In the genomic region with DNA sequence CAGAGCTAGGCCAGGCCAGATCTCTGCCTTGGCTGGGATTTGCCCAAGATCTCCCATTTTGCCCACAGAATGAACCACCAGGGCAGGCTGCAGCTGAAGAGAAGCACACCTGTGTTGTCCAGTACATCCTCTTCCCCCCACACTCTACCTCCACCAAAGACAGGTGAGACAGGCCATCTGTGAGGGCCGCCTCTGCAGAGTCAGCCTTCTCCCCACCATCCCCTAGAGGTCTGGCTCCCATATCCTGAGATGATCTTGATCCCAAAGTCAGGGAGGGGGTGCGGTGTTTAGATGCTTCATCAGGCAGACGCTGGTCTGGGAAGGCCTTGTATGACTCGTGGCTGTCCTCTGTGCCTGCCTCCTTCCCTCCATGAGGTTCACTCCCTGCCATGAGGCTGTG, we compare ENCODE assay signal across 24 cellular contexts.
"Had no signal": no experiment of that assay in that cellular context is flagged by ENCODE, and none has a peak within 500 bp of the region (broad histone marks: within the 10 kb centered on the region; RNA-seq: fewer than 3 reads in every experiment).

No MANE protein-coding gene starts in this region.

- H3K36me3 Mint-ChIP-seq: activated naive CD8-positive, alpha-beta T cell had no signal

- H3K4me1 Mint-ChIP-seq: brain had no signal

- H3K9me3 Mint-ChIP-seq: activated CD4-positive, alpha-beta memory T cell treated with anti-CD3 and anti-CD28 coated beads for 36 hours; activated CD4-positive, alpha-beta T cell treated with anti-CD3 and anti-CD28 coated beads, Interleukin-2, amount 10 ng/mL, durations not matched to agents 7 days and 5 days; activated naive CD4-positive, alpha-beta T cell treated with anti-CD3 and anti-CD28 coated beads for 36 hours; activated T-helper 17 cell treated with anti-CD3 and anti-CD28 coated beads, Interleukin-2, amount 50 U/mL, for 72 hours; brain; central memory CD8-positive, alpha-beta T cell had no signal

- H3K4me1 ChIP-seq: Peyer's patch had no signal

- H3K27me3 Mint-ChIP-seq: activated CD4-positive, alpha-beta memory T cell treated with anti-CD3 and anti-CD28 coated beads for 36 hours; activated CD4-positive, alpha-beta T cell treated with anti-CD3 and anti-CD28 coated beads, Interleukin-2, amount 10 ng/mL, durations not matched to agents 7 days and 5 days; activated naive CD8-positive, alpha-beta T cell; activated T-helper 17 cell treated with anti-CD3 and anti-CD28 coated beads, Interleukin-2, amount 50 U/mL, for 72 hours; brain; central memory CD8-positive, alpha-beta T cell; T-helper 17 cell had no signal

- ATAC-seq: activated T-helper 17 cell treated with anti-CD3 and anti-CD28 coated beads, Interleukin-2, amount 50 U/mL, for 72 hours; T-helper 17 cell had no signal

- H3K27ac Mint-ChIP-seq: activated CD4-positive, alpha-beta memory T cell treated with anti-CD3 and anti-CD28 coated beads for 36 hours; activated naive CD4-positive, alpha-beta T cell treated with anti-CD3 and anti-CD28 coated beads for 36 hours; activated naive CD8-positive, alpha-beta T cell; activated T-helper 17 cell treated with anti-CD3 and anti-CD28 coated beads, Interleukin-2, amount 50 U/mL, for 72 hours; brain; T-helper 17 cell had no signal

- DNase-seq: activated CD4-positive, alpha-beta memory T cell treated with anti-CD3 and anti-CD28 coated beads for 36 hours; activated CD4-positive, alpha-beta T cell treated with anti-CD3 and anti-CD28 coated beads, Interleukin-2, amount 10 ng/mL, durations not matched to agents 7 days and 5 days; activated CD4-positive, CD25-positive, alpha-beta regulatory T cell; activated CD8-positive, alpha-beta memory T cell treated with anti-CD3 and anti-CD28 coated beads for 24 hours; activated gamma-delta T cell; activated naive CD4-positive, alpha-beta T cell treated with anti-CD3 and anti-CD28 coated beads for 36 hours; amygdala; Kasumi-1; NCI-H1092 treated with DMSO at 0.1 percent for 48 hours; NCI-H1436; NCI-H1694 treated with DMSO at 0.1 percent for 48 hours; NCI-H2029 treated with DMSO at 0.1 percent for 48 hours; NCI-H510A treated with DMSO at 0.1 percent for 48 hours; NCI-H69; NK-92 treated with Interleukin-12 subunit alpha and Interleukin-12 subunit beta, amount 100 ng/mL, for 24 hours; OCI-M1; Peyer's patch; SHP77 treated with DMSO at 0.1 percent for 48 hours; T-helper 17 cell; T-helper 9 cell had no signal

- H3K4me3 Mint-ChIP-seq: activated CD4-positive, alpha-beta memory T cell treated with anti-CD3 and anti-CD28 coated beads for 36 hours; activated CD4-positive, alpha-beta T cell treated with anti-CD3 and anti-CD28 coated beads, Interleukin-2, amount 10 ng/mL, durations not matched to agents 7 days and 5 days; activated naive CD4-positive, alpha-beta T cell treated with anti-CD3 and anti-CD28 coated beads for 36 hours; activated naive CD8-positive, alpha-beta T cell; activated T-helper 17 cell treated with anti-CD3 and anti-CD28 coated beads, Interleukin-2, amount 50 U/mL, for 72 hours; brain; central memory CD8-positive, alpha-beta T cell; T-helper 17 cell had no signal

- H3K27me3 ChIP-seq: Peyer's patch had no signal

- H3K9me3 ChIP-seq: Peyer's patch had no signal

- H3K4me3 ChIP-seq: Peyer's patch had no signal
